Comparison of ENCODE assay signal across 25 cellular contexts in genomic region chr3:107443461-107443860, GRCh38.
"Had no signal": no experiment of that assay in that cellular context is flagged by ENCODE, and none has a peak within 500 bp of the region (broad histone marks: within the 10 kb centered on the region; RNA-seq: fewer than 3 reads in every experiment).

No MANE protein-coding gene starts in this region.

- DNase-seq: IMR-90, Karpas-422, KG1, MV-4-11, NCI-H1048, NCI-H1105, NCI-H1417, NCI-H1436 treated with DMSO at 0.1 percent for 48 hours, NCI-H1694, NCI-H187 treated with DMSO at 0.1 percent for 48 hours, NCI-H2029 treated with DMSO at 0.1 percent for 48 hours, NCI-H2171 treated with DMSO at 0.1 percent for 48 hours, NCI-H345, NCI-H446 treated with DMSO at 0.1 percent for 48 hours, NCI-H510A treated with DMSO at 0.1 percent for 48 hours, NCI-H526, Right ventricle myocardium superior, RPMI8226, SIG-M5, SW 1271, T-cell had no signal

- H3K27me3 ChIP-seq: SJSA1 had no signal

- H3K9me3 ChIP-seq: SJSA1 had no signal

- H3K36me3 ChIP-seq: SJSA1 had no signal

- H3K4me3 ChIP-seq: SJSA1, SK-N-MC had no signal

- H3K4me1 ChIP-seq: SJSA1 had no signal

- ATAC-seq: HepG2, T-cell had no signal

- FAIRE-seq: HepG2, RCC 7860 had no signal

- H3K27ac ChIP-seq: SJSA1, SK-N-MC had no signal
